ENCODE assay signal across 1 cellular context in the genomic region with DNA sequence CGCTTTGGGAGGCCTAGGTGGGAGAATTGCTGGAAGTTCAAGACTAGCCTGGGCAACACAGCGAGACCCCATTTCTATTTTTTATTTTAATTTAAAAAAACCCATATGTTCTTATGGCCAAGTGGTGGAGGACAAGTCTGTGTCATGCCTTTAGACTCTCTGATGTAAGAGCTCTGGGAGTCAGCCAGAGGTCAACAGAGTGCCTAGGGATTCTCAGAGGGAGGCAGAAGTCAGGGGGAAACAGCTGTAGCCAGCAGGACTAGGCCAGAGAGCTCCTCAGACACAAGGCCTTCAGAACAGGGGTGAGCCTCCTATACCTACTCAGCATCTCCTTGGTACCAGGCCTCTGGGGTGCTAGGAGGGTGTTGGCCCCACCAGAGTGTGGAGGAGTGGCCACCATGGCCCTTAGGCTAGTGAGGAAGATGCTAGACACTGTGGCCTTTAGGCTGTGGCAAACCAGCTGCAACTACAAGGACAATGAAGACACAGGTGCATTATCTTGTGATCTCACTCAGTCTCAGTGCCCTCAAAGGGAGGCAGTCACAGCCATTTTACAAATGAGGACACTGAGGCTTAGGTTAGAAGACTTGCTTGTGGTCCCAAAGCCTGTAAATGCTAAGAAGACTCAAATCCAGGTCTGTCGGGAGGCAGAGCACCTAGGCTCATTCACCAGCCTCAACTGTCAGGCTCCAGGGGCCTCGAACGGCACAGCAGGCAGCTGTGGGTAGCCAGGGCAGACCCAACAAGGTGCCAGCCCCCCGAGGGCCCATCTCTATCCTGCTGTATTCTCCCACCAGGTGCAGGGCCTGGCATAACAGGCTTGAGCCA.
A peak's percentile ranks its signal among the peaks of the same experiment; 100 is the strongest.
TF ChIP-seq lines count a peak whose summit lies in the region.

No MANE protein-coding gene starts in this region.

TF ChIP-seq in K562, 482 proteins besides CTCF, POLR2A, EP300 and RAD21:
- TF ChIP-seq ZNF23 (CRISPR knock-in tag; IDR thresholded peaks at IDR 0.05) (no peak), ELF1 (tag; IDR thresholded peaks at IDR 0.05) (no peak), MYBL2 (IDR thresholded peaks at IDR 0.05; ENCODE audit: low read depth) (no peak), MYBL2 (CRISPR knock-in tag; IDR thresholded peaks at IDR 0.05; ENCODE audit: borderline replicate concordance) (no peak), ZKSCAN1 (IDR thresholded peaks at IDR 0.05; ENCODE audit: low read depth, low read length) (no peak), KDM4B (IDR thresholded peaks at IDR 0.05; ENCODE audit: borderline replicate concordance in 2 of 2, low read depth in 1 of 2) (no peak), MYC (IDR thresholded peaks at IDR 0.05; ENCODE audit: low read depth, low read length) (no peak), MYC (CRISPR knock-in tag; IDR thresholded peaks at IDR 0.05; ENCODE audit: borderline replicate concordance, low read depth) (no peak), NR2C2 (CRISPR knock-in tag; IDR thresholded peaks at IDR 0.05) (no peak), NR2C2 (tag; IDR thresholded peaks at IDR 0.05) (0 out of 2 replicates have a peak, but pooled peaks have one; percentile 34), BMI1 (IDR thresholded peaks at IDR 0.05; ENCODE audit: low read length) (no peak), FOXK2 (conservative IDR thresholded peaks at IDR 0.05 in 1 of 2, IDR thresholded peaks at IDR 0.05 in 1 of 2; ENCODE audit: low read depth in 2 of 2) (no peak), CBFB (CRISPR knock-in tag; IDR thresholded peaks at IDR 0.05) (no peak), ZNF696 (CRISPR knock-in tag; conservative IDR thresholded peaks at IDR 0.05) (no peak), KLF10 (CRISPR knock-in tag; IDR thresholded peaks at IDR 0.05) (no peak), DACH1 (IDR thresholded peaks at IDR 0.05; ENCODE audit: partially characterized antibody) (peak; percentile 7), NONO (IDR thresholded peaks at IDR 0.05; ENCODE audit: low read depth in 2 of 2, low read length in 1 of 2) (no peak)
- TF ChIP-seq, protein P1, sequence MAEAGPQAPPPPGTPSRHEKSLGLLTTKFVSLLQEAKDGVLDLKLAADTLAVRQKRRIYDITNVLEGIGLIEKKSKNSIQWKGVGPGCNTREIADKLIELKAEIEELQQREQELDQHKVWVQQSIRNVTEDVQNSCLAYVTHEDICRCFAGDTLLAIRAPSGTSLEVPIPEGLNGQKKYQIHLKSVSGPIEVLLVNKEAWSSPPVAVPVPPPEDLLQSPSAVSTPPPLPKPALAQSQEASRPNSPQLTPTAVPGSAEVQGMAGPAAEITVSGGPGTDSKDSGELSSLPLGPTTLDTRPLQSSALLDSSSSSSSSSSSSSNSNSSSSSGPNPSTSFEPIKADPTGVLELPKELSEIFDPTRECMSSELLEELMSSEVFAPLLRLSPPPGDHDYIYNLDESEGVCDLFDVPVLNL (CRISPR knock-in tag; IDR thresholded peaks at IDR 0.05; ENCODE audit: low read depth), result no peak
- TF ChIP-seq, protein P2, sequence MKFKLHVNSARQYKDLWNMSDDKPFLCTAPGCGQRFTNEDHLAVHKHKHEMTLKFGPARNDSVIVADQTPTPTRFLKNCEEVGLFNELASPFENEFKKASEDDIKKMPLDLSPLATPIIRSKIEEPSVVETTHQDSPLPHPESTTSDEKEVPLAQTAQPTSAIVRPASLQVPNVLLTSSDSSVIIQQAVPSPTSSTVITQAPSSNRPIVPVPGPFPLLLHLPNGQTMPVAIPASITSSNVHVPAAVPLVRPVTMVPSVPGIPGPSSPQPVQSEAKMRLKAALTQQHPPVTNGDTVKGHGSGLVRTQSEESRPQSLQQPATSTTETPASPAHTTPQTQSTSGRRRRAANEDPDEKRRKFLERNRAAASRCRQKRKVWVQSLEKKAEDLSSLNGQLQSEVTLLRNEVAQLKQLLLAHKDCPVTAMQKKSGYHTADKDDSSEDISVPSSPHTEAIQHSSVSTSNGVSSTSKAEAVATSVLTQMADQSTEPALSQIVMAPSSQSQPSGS (CRISPR knock-in tag; IDR thresholded peaks at IDR 0.05), result no peak
- TF ChIP-seq, protein P3, sequence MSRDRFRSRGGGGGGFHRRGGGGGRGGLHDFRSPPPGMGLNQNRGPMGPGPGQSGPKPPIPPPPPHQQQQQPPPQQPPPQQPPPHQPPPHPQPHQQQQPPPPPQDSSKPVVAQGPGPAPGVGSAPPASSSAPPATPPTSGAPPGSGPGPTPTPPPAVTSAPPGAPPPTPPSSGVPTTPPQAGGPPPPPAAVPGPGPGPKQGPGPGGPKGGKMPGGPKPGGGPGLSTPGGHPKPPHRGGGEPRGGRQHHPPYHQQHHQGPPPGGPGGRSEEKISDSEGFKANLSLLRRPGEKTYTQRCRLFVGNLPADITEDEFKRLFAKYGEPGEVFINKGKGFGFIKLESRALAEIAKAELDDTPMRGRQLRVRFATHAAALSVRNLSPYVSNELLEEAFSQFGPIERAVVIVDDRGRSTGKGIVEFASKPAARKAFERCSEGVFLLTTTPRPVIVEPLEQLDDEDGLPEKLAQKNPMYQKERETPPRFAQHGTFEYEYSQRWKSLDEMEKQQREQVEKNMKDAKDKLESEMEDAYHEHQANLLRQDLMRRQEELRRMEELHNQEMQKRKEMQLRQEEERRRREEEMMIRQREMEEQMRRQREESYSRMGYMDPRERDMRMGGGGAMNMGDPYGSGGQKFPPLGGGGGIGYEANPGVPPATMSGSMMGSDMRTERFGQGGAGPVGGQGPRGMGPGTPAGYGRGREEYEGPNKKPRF (IDR thresholded peaks at IDR 0.05; ENCODE audit: low read depth, low read length), result no peak
- TF ChIP-seq, protein P4, sequence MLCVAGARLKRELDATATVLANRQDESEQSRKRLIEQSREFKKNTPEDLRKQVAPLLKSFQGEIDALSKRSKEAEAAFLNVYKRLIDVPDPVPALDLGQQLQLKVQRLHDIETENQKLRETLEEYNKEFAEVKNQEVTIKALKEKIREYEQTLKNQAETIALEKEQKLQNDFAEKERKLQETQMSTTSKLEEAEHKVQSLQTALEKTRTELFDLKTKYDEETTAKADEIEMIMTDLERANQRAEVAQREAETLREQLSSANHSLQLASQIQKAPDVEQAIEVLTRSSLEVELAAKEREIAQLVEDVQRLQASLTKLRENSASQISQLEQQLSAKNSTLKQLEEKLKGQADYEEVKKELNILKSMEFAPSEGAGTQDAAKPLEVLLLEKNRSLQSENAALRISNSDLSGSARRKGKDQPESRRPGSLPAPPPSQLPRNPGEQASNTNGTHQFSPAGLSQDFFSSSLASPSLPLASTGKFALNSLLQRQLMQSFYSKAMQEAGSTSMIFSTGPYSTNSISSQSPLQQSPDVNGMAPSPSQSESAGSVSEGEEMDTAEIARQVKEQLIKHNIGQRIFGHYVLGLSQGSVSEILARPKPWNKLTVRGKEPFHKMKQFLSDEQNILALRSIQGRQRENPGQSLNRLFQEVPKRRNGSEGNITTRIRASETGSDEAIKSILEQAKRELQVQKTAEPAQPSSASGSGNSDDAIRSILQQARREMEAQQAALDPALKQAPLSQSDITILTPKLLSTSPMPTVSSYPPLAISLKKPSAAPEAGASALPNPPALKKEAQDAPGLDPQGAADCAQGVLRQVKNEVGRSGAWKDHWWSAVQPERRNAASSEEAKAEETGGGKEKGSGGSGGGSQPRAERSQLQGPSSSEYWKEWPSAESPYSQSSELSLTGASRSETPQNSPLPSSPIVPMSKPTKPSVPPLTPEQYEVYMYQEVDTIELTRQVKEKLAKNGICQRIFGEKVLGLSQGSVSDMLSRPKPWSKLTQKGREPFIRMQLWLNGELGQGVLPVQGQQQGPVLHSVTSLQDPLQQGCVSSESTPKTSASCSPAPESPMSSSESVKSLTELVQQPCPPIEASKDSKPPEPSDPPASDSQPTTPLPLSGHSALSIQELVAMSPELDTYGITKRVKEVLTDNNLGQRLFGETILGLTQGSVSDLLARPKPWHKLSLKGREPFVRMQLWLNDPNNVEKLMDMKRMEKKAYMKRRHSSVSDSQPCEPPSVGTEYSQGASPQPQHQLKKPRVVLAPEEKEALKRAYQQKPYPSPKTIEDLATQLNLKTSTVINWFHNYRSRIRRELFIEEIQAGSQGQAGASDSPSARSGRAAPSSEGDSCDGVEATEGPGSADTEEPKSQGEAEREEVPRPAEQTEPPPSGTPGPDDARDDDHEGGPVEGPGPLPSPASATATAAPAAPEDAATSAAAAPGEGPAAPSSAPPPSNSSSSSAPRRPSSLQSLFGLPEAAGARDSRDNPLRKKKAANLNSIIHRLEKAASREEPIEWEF (CRISPR knock-in tag; IDR thresholded peaks at IDR 0.05), result no peak
TF ChIP-seq in K562: peak in this region for 2.
